In the genomic region with DNA sequence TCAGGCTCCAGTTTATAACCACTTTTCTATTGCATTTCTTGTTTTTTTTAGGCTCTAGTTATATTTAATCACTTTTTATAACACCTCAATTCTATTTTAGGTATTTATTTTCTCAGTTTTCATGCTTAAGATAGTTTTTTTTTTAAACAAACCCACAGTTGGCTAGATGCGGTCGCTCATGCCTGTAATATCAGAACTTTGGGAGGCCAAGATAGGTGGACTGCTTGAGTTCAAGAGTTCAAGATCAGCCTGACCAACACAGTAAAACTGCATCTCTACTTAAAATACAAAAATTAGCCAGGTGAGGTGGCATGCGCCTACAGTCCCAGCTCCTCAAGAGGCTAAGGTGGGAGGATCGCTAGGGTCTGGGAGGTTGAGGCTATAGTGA, we compare ENCODE assay signal across 24 cellular contexts.
DNase-seq lines count a peak whose midpoint lies in the region; ATAC-seq and TF ChIP-seq lines count a peak whose summit lies in the region.
"Had no signal": no experiment of that assay in that cellular context is flagged by ENCODE, and none has a peak within 500 bp of the region (broad histone marks: within the 10 kb centered on the region; RNA-seq: fewer than 3 reads in every experiment).

No MANE protein-coding gene starts in this region.

- ATAC-seq in Right ventricle myocardium inferior (no peak), upper lobe of left lung (ENCODE audit: low FRiP score in 2 of 2) (no peak), HG03571 (IDR thresholded peaks at IDR 0.05; ENCODE audit: unreplicated experiment) (no peak)
- ATAC-seq: foreskin keratinocyte, HCT116 had no signal

- H3K4me2 ChIP-seq in Loucy (ENCODE audit: low read depth, low read length, poor library complexity, severe bottlenecking): peak overlapping the region; percentile 26

- peak overlapping the region; percentile 21 for H3K9ac ChIP-seq in Loucy (ENCODE audit: low read depth, low read length, poor library complexity, severe bottlenecking)

- H3K79me2 ChIP-seq in Loucy (ENCODE audit: insufficient read depth, low read length): peaks cover 69% of the 10 kb centered on the region

- H3K36me3 ChIP-seq in cardiac muscle cell (peaks cover 10% of the 10 kb centered on the region), Loucy (ENCODE audit: insufficient read depth, low read length) (peaks cover 60% of the 10 kb centered on the region), esophagus muscularis mucosa (peaks cover 0 to 43% (median 31%) of the 10 kb centered on the region in 4 donors), upper lobe of left lung (peaks cover 0 to 38% (median 6%) of the 10 kb centered on the region in 4 donors)

- no peak for TF ChIP-seq POLR2A in esophagus muscularis mucosa (IDR thresholded peaks at IDR 0.05; ENCODE audit: low read depth)
- no peak for TF ChIP-seq POLR2A in upper lobe of left lung (IDR thresholded peaks at IDR 0.05)
- TF ChIP-seq POLR2A in erythroblast (IDR thresholded peaks at IDR 0.05; ENCODE audit: low read length): no peak

- H3K4me3 ChIP-seq in cardiac muscle cell: no peak overlapping the region
- no peak overlapping the region for H3K4me3 ChIP-seq in Loucy (ENCODE audit: low read length, poor library complexity, severe bottlenecking)
- H3K4me3 ChIP-seq in esophagus muscularis mucosa: no peak overlapping the region
- H3K4me3 ChIP-seq in upper lobe of left lung: no peak overlapping the region
- H3K4me3 ChIP-seq: SK-N-MC, stomach, transverse colon had no signal

- H3K4me1 ChIP-seq in cardiac muscle cell (ENCODE audit: low read depth) (peaks cover 9% of the 10 kb centered on the region), Loucy (ENCODE audit: insufficient read depth, low read length, poor library complexity, severe bottlenecking) (peaks cover 14% of the 10 kb centered on the region), esophagus muscularis mucosa (peaks cover 31 to 71% (median 64%) of the 10 kb centered on the region in 4 donors), upper lobe of left lung (peaks cover 10 to 16% (median 12%) of the 10 kb centered on the region in 4 donors)
- H3K4me1 ChIP-seq: BE2C had no signal

- no peaks in the 10 kb centered on the region for H3K9me2 ChIP-seq in Loucy (replicated peaks; ENCODE audit: low read depth, low read length)

- no peaks in the 10 kb centered on the region for H3K27me3 ChIP-seq in cardiac muscle cell
- H3K27me3 ChIP-seq in Loucy (ENCODE audit: insufficient read depth, low read length, poor library complexity, severe bottlenecking): no peaks in the 10 kb centered on the region
- no peaks in the 10 kb centered on the region for H3K27me3 ChIP-seq in esophagus muscularis mucosa
- H3K27me3 ChIP-seq in upper lobe of left lung: no peaks in the 10 kb centered on the region
- H3K27me3 ChIP-seq: BE2C, foreskin keratinocyte, stomach, transverse colon had no signal

- H4K20me1 ChIP-seq in Loucy (ENCODE audit: insufficient read depth, low read length, poor library complexity, severe bottlenecking): peaks cover 16% of the 10 kb centered on the region

- 68% methylated on average over 4 of the region's 4 CpGs for WGBS in esophagus muscularis mucosa
- WGBS in upper lobe of left lung, 2 donors: 53 to 83% methylated on average over 4 of the region's 4 CpGs

- no peak overlapping the region for H2AFZ ChIP-seq in Loucy (ENCODE audit: low read length)

- no peaks in the 10 kb centered on the region for H3K9me3 ChIP-seq in cardiac muscle cell (ENCODE audit: low read depth)
- H3K9me3 ChIP-seq in Loucy (ENCODE audit: insufficient read depth, low read depth, low read length): peaks cover 22% of the 10 kb centered on the region; the same call in 1 of the 2 replicates
- H3K9me3 ChIP-seq in esophagus muscularis mucosa: peaks cover 0 to 7% (median 0%) of the 10 kb centered on the region in 4 donors
- peaks cover 0 to 9% (median 3%) of the 10 kb centered on the region in 4 donors for H3K9me3 ChIP-seq in upper lobe of left lung

- no peak for TF ChIP-seq CTCF in cardiac muscle cell (IDR thresholded peaks at IDR 0.05; ENCODE audit: low read depth, low read length)
- TF ChIP-seq CTCF in Loucy (conservative IDR thresholded peaks at IDR 0.05; ENCODE audit: low read length): no peak
- no peak for TF ChIP-seq CTCF in esophagus muscularis mucosa (IDR thresholded peaks at IDR 0.05)
- no peak for TF ChIP-seq CTCF in upper lobe of left lung (IDR thresholded peaks at IDR 0.05)

- H3K27ac ChIP-seq in cardiac muscle cell (peak overlapping the region; percentile 64), esophagus muscularis mucosa (replicated peaks in 1 of 4) (peak overlapping the region in 3 of 4 donors; percentile 20 to 62 (median 37)), upper lobe of left lung (peak overlapping the region in 3 of 4 donors; percentile 25 to 72 (median 71))
- H3K27ac ChIP-seq: foreskin keratinocyte, SK-N-MC, transverse colon had no signal

- intact Hi-C loops in Right ventricle myocardium inferior (cut with DNase I) (loop anchor here (5.0 kb wide), 1 partner anchor 95 kb away; a partner anchor contains a TSS), esophagus muscularis mucosa (cut with DNase I) (no loop called here)

- TF ChIP-seq EP300 in esophagus muscularis mucosa (IDR thresholded peaks at IDR 0.05) (no peak), upper lobe of left lung (IDR thresholded peaks at IDR 0.05) (no peak)

- H3F3A ChIP-seq in Loucy (ENCODE audit: low read depth): peaks cover 9% of the 10 kb centered on the region; the same call in 1 of the 2 replicates

- DNase-seq in cardiac muscle cell (ENCODE audit: low read depth in 1 of 2, low spot score in 1 of 2): no peak
- DNase-seq in Right ventricle myocardium inferior (ENCODE audit: missing footprints): no peak
- no peak for DNase-seq in esophagus muscularis mucosa (ENCODE audit: extremely low spot score)
- DNase-seq in upper lobe of left lung: no peak
- DNase-seq in stimulated activated CD4-positive, alpha-beta T cell treated with anti-CD3 and anti-CD28 coated beads, Interleukin-4, amount 100 ng/mL, for 4 hours: no peak
- no peak for DNase-seq in erythroblast (lab: John Stamatoyannopoulos, UW)
- DNase-seq: activated CD4-positive, CD25-positive, alpha-beta regulatory T cell; activated naive CD4-positive, alpha-beta T cell treated with anti-CD3 and anti-CD28 coated beads, Interleukin-2, amount 50 U/mL, for 16 hours; activated T-cell treated with anti-CD3 and anti-CD28 coated beads, Interleukin-2, amount 50 U/mL, for 48 hours; aorta; BE2C; foreskin keratinocyte; islet precursor cell; KBM-7; NCI-H2171; NCI-H526; nucleus accumbens; retina; stomach; transverse colon had no signal
